Comparison of ENCODE assay signal across 30 cellular contexts in genomic region chr2:85425588-85425987, GRCh38. TPM values are rescaled to one million over a fixed set of nuclear protein-coding genes. Genes with fewer than 3 reads are reported as not detected.
"Had no signal": no experiment of that assay in that cellular context is flagged by ENCODE, and none has a peak within 500 bp of the region (broad histone marks: within the 10 kb centered on the region; RNA-seq: fewer than 3 reads in every experiment).

No MANE protein-coding gene starts in this region.

- FAIRE-seq: endometrium, islet of Langerhans, urothelium cell line had no signal

- H3K27me3 ChIP-seq: esophagus squamous epithelium, heart right ventricle, neutrophil, right atrium auricular region, sigmoid colon, tibial nerve, upper lobe of left lung had no signal

- H3K4me3 ChIP-seq: coronary artery, esophagus squamous epithelium, heart right ventricle, left ventricle myocardium inferior, lower lobe of right lung, prostate gland, right atrium auricular region, sigmoid colon, thoracic aorta, tibial nerve, upper lobe of left lung had no signal

- DNase-seq: effector memory CD8-positive, alpha-beta T cell; erythroblast; esophagus squamous epithelium; foreskin melanocyte; glutamatergic neuron; heart right ventricle; hippocampal formation; left cardiac atrium; left ventricle myocardium inferior; lower lobe of right lung; natural killer cell; sigmoid colon; stimulated activated CD4-positive, alpha-beta T cell treated with anti-CD3 and anti-CD28 coated beads, Interleukin-2, amount 100 ng/mL, for 24 hours; stimulated activated CD4-positive, alpha-beta T cell treated with anti-CD3 and anti-CD28 coated beads, Interleukin-4, amount 100 ng/mL, for 24 hours; stimulated activated naive CD8-positive, alpha-beta T cell treated with anti-CD3 and anti-CD28 coated beads, Interleukin-15, Interleukin-2, amounts not matched to agents 100 U/mL and 50 U/mL, for 24 hours; upper lobe of left lung had no signal

- H3K36me3 ChIP-seq: esophagus squamous epithelium, heart right ventricle, left ventricle myocardium inferior, lower lobe of right lung, neutrophil, prostate gland, right atrium auricular region, sigmoid colon, thoracic aorta, tibial nerve, upper lobe of left lung had no signal

- H3K9me3 ChIP-seq: esophagus squamous epithelium, heart right ventricle, left ventricle myocardium inferior, lower lobe of right lung, neutrophil, prostate gland, right atrium auricular region, sigmoid colon, thoracic aorta, tibial nerve, upper lobe of left lung had no signal

- ATAC-seq: effector memory CD8-positive, alpha-beta T cell; heart right ventricle; left cardiac atrium; lower lobe of right lung; natural killer cell; stimulated activated memory B cell treated with anti-CD40 and anti-IgM and Interleukin-4, amounts not matched to agents 10 μg/mL and 1 μg/mL and 100 μg/mL, for 72 hours; stimulated activated naive CD8-positive, alpha-beta T cell treated with anti-CD3 and anti-CD28 coated beads, Interleukin-15, Interleukin-2, amounts not matched to agents 100 U/mL and 50 U/mL, for 24 hours had no signal

- H3K27ac ChIP-seq: coronary artery, esophagus squamous epithelium, heart right ventricle, left ventricle myocardium inferior, lower lobe of right lung, neutrophil, prostate gland, right atrium auricular region, sigmoid colon, thoracic aorta, tibial nerve, upper lobe of left lung had no signal

RNA-seq across cellular contexts. Expression of gene SH2D6, which starts 7.1 kb away (rescaled TPM):
- total RNA-seq: kidney epithelial cell, left ventricle myocardium inferior, mesenteric fat pad, right atrium auricular region, sigmoid colon, skeletal muscle tissue, thoracic aorta had no signal
- polyA plus RNA-seq: neural cell had no signal

RNA-seq across cellular contexts. Expression of gene CAPG, which starts 15.4 kb away (rescaled TPM):
- polyA plus RNA-seq: neural cell had no signal
